In the genomic region with DNA sequence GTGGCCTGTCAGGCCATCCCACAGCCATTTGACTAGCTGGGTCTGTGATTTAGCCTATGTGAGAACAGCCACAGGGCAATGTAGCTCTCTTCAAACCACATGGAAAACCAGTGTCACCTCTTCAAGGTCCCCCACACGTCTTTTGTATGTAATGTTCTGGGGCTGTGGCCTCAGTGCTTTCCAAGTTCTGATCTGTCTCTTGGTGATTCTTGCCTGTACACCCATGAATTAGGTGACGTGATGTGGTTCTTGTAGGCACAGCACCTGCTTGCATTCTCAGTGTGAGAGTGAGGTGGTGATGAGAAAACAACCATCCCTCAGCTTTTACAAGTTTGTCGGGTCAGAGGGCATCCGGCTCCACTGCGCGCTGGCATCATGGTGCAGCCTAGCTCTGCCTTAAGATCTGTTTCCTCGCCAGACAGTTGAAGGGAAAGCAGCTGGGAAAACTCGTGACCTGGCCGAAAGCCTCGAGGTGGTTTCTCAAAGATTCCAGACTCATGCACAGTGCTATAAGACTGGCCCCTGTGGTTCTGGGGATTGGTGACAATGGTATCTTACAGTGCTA, we compare ENCODE assay signal across 9 cellular contexts.
A peak's percentile ranks its signal among the peaks of the same experiment; 100 is the strongest.
DNase-seq lines count a peak whose midpoint lies in the region; ATAC-seq and TF ChIP-seq lines count a peak whose summit lies in the region.
"Had no signal": no experiment of that assay in that cellular context is flagged by ENCODE, and none has a peak within 500 bp of the region (broad histone marks: within the 10 kb centered on the region; RNA-seq: fewer than 3 reads in every experiment).

No MANE protein-coding gene starts in this region.

- H3K27me3 ChIP-seq in PC-3 (ENCODE audit: low read length) (no peaks in the 10 kb centered on the region), fibroblast of lung (ENCODE audit: control insufficient read depth, insufficient read depth, low read length) (no peaks in the 10 kb centered on the region)
- H3K27me3 ChIP-seq: dorsolateral prefrontal cortex had no signal

- intact Hi-C loops in PC-3 (cut with micrococcal nuclease) = loop anchor here (5.0 kb wide), 1 partner anchor 47 kb away; no protein-coding TSS in a partner anchor

- ATAC-seq in PC-3 (no peak), omental fat pad (ENCODE audit: low FRiP score) (peak; percentile 17), HG03354 (IDR thresholded peaks at IDR 0.05; ENCODE audit: poor library complexity, severe bottlenecking, unreplicated experiment) (no peak)

- H3K9ac ChIP-seq in PC-3 (ENCODE audit: low read length) = no peak overlapping the region
- no peak overlapping the region for H3K9ac ChIP-seq in fibroblast of lung (ENCODE audit: insufficient read depth, low read length)

- CTCF ChIA-PET in PC-3 (lab: Charles Lee) = no interaction called here

- POLR2A ChIA-PET in PC-3 (lab: Charles Lee; ENCODE audit: unreplicated experiment) = no interaction called here

- no TSS peak for BruUV-seq in PC-3 (replicated peaks; lab: Mats Ljungman, UMichigan)

- H3K4me1 ChIP-seq in PC-3 (ENCODE audit: insufficient read depth, low read length) (peaks cover 62% of the 10 kb centered on the region), fibroblast of lung (ENCODE audit: control insufficient read depth, extremely low read depth, insufficient read depth, low read length) (peaks cover 41% of the 10 kb centered on the region)

- peak; percentile 91 for DNase-seq in A172 (ENCODE audit: low spot score)
- no peak for DNase-seq in PC-3
- peak; percentile 86 to 89 for DNase-seq in fibroblast of lung (ENCODE audit: low read depth in 2 of 2)
- DNase-seq in omental fat pad (ENCODE audit: low spot score) = no peak
- no peak for DNase-seq in stimulated activated CD4-positive, alpha-beta T cell treated with anti-CD3 and anti-CD28 coated beads, Interleukin-15, amount 100 ng/mL, for 24 hours
- no peak for DNase-seq in NCI-H187 treated with DMSO at 0.1 percent for 48 hours (lab: John Stamatoyannopoulos, UW)
- no peak for DNase-seq in HPDE6-E6E7 (ENCODE audit: extremely low spot score)

- H3K4me2 ChIP-seq in PC-3 (ENCODE audit: low read length) (no peak overlapping the region), fibroblast of lung (ENCODE audit: extremely low read depth, insufficient read depth, low read length) (peak overlapping the region; percentile 61)

- peaks cover 8% of the 10 kb centered on the region for H3F3A ChIP-seq in PC-3 (ENCODE audit: low read length, unreplicated experiment)

- H3K36me3 ChIP-seq in PC-3 (ENCODE audit: low read depth, low read length) (peaks cover 23% of the 10 kb centered on the region), fibroblast of lung (ENCODE audit: control insufficient read depth, insufficient read depth, low read length) (peaks cover 3% of the 10 kb centered on the region)

- H3K79me2 ChIP-seq in PC-3 (ENCODE audit: low read length) = peaks cover 15% of the 10 kb centered on the region
- peaks cover 11% of the 10 kb centered on the region for H3K79me2 ChIP-seq in fibroblast of lung (ENCODE audit: control insufficient read depth, insufficient read depth, low read length)

- H3K27ac ChIP-seq in PC-3 (ENCODE audit: low read length) = peak overlapping the region; percentile 10; the same call in 1 of the 2 replicates
- peak overlapping the region; percentile 62 for H3K27ac ChIP-seq in fibroblast of lung (ENCODE audit: insufficient read depth, low read length)

- H4K20me1 ChIP-seq in PC-3 (ENCODE audit: low read length) = no peaks in the 10 kb centered on the region
- H4K20me1 ChIP-seq in fibroblast of lung (ENCODE audit: control insufficient read depth, extremely low read depth, insufficient read depth, low read length) = no peaks in the 10 kb centered on the region

- H3K9me3 ChIP-seq in PC-3 (ENCODE audit: low read length) (peaks cover 9% of the 10 kb centered on the region; the same call in 1 of the 2 replicates), fibroblast of lung (ENCODE audit: control insufficient read depth, insufficient read depth, low read depth, low read length) (no peaks in the 10 kb centered on the region)

- no peaks in the 10 kb centered on the region for H3K9me2 ChIP-seq in PC-3 (replicated peaks; ENCODE audit: low read length)

- H2AFZ ChIP-seq in PC-3 (ENCODE audit: low read length) (no peak overlapping the region), fibroblast of lung (ENCODE audit: low read length) (no peak overlapping the region)

- H3K4me3 ChIP-seq in PC-3 (ENCODE audit: low read length) (no peak overlapping the region), fibroblast of lung (replicated peaks in 1 of 4; ENCODE audit: control extremely low read depth in 1 of 4, insufficient read depth in 1 of 4, low read depth in 3 of 4, low read length in 4 of 4) (no peak overlapping the region)
- H3K4me3 ChIP-seq: dorsolateral prefrontal cortex had no signal

- TF ChIP-seq CTCF in PC-3 (conservative IDR thresholded peaks at IDR 0.05; ENCODE audit: low read depth, low read length) (no peak), fibroblast of lung (conservative IDR thresholded peaks at IDR 0.05 in 1 of 2, IDR thresholded peaks at IDR 0.05 in 1 of 2; ENCODE audit: low read depth in 1 of 2, low read length in 2 of 2) (no peak), omental fat pad (IDR thresholded peaks at IDR 0.05) (no peak)

Comparison
In these comparisons a context has a peak if more than half of its experiments do, and no peak if none do; other contexts are left out.
1. DNase-seq: peak in A172 (single experiment) and fibroblast of lung (2 of 2); none in PC-3 (single experiment), omental fat pad (single experiment), stimulated activated CD4-positive, alpha-beta T cell treated with anti-CD3 and anti-CD28 coated beads, Interleukin-15, amount 100 ng/mL, for 24 hours (single experiment), NCI-H187 treated with DMSO at 0.1 percent for 48 hours (single experiment) and HPDE6-E6E7 (single experiment).